In the genomic region with DNA sequence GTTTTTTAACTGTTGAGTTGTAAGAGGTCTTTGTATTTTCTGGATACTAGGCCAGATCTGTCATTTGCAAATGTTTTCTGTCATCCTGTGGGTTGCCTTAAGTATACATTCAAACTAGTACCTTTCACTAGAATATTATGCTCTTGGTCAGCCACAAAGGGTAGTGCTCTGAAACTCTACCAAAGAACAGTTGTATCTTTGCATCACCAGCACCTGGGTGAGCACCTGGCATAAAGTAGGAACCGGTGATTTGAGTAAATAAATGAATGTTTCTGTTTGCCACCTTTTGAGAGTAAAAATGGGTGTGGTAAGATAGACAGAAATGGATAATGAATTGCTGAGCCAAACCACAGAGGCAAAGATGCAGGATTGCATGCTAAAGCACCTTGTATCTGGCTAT, we compare ENCODE assay signal across 21 cellular contexts.
"Had no signal": no experiment of that assay in that cellular context is flagged by ENCODE, and none has a peak within 500 bp of the region (broad histone marks: within the 10 kb centered on the region; RNA-seq: fewer than 3 reads in every experiment).

No MANE protein-coding gene starts in this region.

- H3K36me3 Mint-ChIP-seq: activated naive CD8-positive, alpha-beta T cell treated with anti-CD3 and anti-CD28 coated beads, Interleukin-2, amount 10 ng/mL, durations not matched to agents 7 days and 5 days; naive B cell had no signal

- H3K9me3 Mint-ChIP-seq: activated B cell treated with CpG ODN at 0.5 μM for 24 hours; activated CD4-positive, alpha-beta memory T cell treated with anti-CD3 and anti-CD28 coated beads, Interleukin-2, amount 10 ng/mL, durations not matched to agents 7 days and 5 days; activated naive CD8-positive, alpha-beta T cell treated with anti-CD3 and anti-CD28 coated beads, Interleukin-2, amount 10 ng/mL, durations not matched to agents 7 days and 5 days; activated T-helper 2 cell treated with anti-CD3 and anti-CD28 coated beads, Interferon-gamma antibody, Interleukin-2, Interleukin-4, amounts not matched to agents 10 μg/mL and 5 μg/mL and 100 μg/mL, durations not matched to agents 14 hours and 24 hours and 36 hours; effector memory CD8-positive, alpha-beta T cell; neural crest cell had no signal

- H3K27ac ChIP-seq: cardiac muscle cell, gastrocnemius medialis, left ventricle myocardium inferior, tibial nerve, uterus had no signal

- H3K4me3 Mint-ChIP-seq: activated B cell treated with CpG ODN at 0.5 μM for 24 hours; activated CD4-positive, alpha-beta memory T cell treated with anti-CD3 and anti-CD28 coated beads, Interleukin-2, amount 10 ng/mL, durations not matched to agents 7 days and 5 days; activated naive CD8-positive, alpha-beta T cell treated with anti-CD3 and anti-CD28 coated beads, Interleukin-2, amount 10 ng/mL, durations not matched to agents 7 days and 5 days; effector memory CD8-positive, alpha-beta T cell; naive B cell; neural crest cell had no signal

- H3K36me3 ChIP-seq: cardiac muscle cell, gastrocnemius medialis, left ventricle myocardium inferior, tibial nerve, uterus had no signal

- H3K4me1 Mint-ChIP-seq: activated B cell treated with CpG ODN at 0.5 μM for 24 hours had no signal

- H3K27me3 Mint-ChIP-seq: activated CD4-positive, alpha-beta memory T cell treated with anti-CD3 and anti-CD28 coated beads, Interleukin-2, amount 10 ng/mL, durations not matched to agents 7 days and 5 days; effector memory CD8-positive, alpha-beta T cell had no signal

- DNase-seq: activated B cell treated with CpG ODN at 0.5 μM for 24 hours; activated CD4-positive, alpha-beta memory T cell treated with anti-CD3 and anti-CD28 coated beads, Interleukin-2, amount 10 ng/mL, durations not matched to agents 7 days and 5 days; activated CD4-positive, alpha-beta T cell treated with anti-CD3 and anti-CD28 coated beads for 48 hours; activated naive CD4-positive, alpha-beta T cell treated with Interleukin-2 at 50 U/mL for 16 hours; activated naive CD8-positive, alpha-beta T cell treated with anti-CD3 and anti-CD28 coated beads, Interleukin-2, amount 10 ng/mL, durations not matched to agents 7 days and 5 days; activated T-cell treated with anti-CD3 and anti-CD28 coated beads, Interleukin-2, amount 50 U/mL, for 1 hour; amygdala; dermis blood vessel endothelial cell; effector memory CD8-positive, alpha-beta T cell; gastrocnemius medialis; head of caudate nucleus; kidney; left ventricle myocardium inferior; naive B cell; stimulated activated naive CD4-positive, alpha-beta T cell; T-helper 9 cell; uterus had no signal

- H3K4me3 ChIP-seq: cardiac muscle cell, gastrocnemius medialis, left ventricle myocardium inferior, tibial nerve, uterus had no signal

- H3K9me3 ChIP-seq: gastrocnemius medialis, left ventricle myocardium inferior, tibial nerve, uterus had no signal

- ATAC-seq: effector memory CD8-positive, alpha-beta T cell; gastrocnemius medialis had no signal

- H3K27ac Mint-ChIP-seq: activated B cell treated with CpG ODN at 0.5 μM for 24 hours; activated CD4-positive, alpha-beta memory T cell treated with anti-CD3 and anti-CD28 coated beads, Interleukin-2, amount 10 ng/mL, durations not matched to agents 7 days and 5 days; activated naive CD8-positive, alpha-beta T cell treated with anti-CD3 and anti-CD28 coated beads, Interleukin-2, amount 10 ng/mL, durations not matched to agents 7 days and 5 days; activated T-helper 2 cell treated with anti-CD3 and anti-CD28 coated beads, Interferon-gamma antibody, Interleukin-2, Interleukin-4, amounts not matched to agents 10 μg/mL and 5 μg/mL and 100 μg/mL, durations not matched to agents 14 hours and 24 hours and 36 hours; naive B cell had no signal

- H3K27me3 ChIP-seq: cardiac muscle cell, gastrocnemius medialis, tibial nerve, uterus had no signal
